In the genomic region with DNA sequence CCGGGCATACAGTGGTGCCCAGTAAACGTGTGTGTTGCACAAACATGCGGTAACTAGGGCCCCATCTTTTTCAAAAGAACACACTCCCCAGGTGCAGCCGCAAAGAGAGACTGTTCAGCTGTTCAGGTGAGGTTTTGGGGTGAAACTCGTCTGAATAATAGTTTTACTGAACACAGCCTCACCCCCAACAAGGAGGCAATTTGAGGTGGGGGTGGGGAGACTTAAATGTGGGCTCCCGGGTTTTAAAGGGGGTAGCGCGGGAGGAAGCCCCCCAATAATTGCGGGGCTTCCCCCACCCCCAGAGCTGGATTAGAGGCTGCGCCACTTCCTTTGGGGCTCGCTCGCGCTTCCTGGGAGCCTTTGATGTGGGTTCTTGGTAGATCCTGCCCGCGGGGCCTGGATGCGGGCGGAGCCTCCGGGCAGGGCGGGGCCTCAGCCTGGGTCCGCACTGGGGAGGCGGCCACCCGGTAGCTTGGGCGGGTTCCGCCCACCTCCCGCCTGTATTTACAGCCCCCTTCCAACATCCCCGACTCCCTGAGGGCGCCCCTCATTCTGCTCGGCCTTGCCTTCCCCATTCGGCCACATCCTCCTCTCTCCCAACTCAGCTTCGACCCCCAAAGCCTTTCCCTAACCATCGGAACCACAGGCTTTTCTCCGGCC, we compare ENCODE assay signal across 1 cellular context.
TF ChIP-seq lines count a peak whose summit lies in the region.

No MANE protein-coding gene starts in this region.

TF ChIP-seq in K562, 482 proteins besides CTCF, POLR2A, EP300 and RAD21 (continued from another document and continues in another):
- TF ChIP-seq, protein P1, sequence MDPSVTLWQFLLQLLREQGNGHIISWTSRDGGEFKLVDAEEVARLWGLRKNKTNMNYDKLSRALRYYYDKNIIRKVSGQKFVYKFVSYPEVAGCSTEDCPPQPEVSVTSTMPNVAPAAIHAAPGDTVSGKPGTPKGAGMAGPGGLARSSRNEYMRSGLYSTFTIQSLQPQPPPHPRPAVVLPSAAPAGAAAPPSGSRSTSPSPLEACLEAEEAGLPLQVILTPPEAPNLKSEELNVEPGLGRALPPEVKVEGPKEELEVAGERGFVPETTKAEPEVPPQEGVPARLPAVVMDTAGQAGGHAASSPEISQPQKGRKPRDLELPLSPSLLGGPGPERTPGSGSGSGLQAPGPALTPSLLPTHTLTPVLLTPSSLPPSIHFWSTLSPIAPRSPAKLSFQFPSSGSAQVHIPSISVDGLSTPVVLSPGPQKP (CRISPR knock-in tag; IDR thresholded peaks at IDR 0.05) = no peak
- TF ChIP-seq PTTG1 (tag; IDR thresholded peaks at IDR 0.05; ENCODE audit: low read depth) (no peak), ZFX (CRISPR knock-in tag; IDR thresholded peaks at IDR 0.05) (peak; percentile 61; the same call in 1 of the 2 replicates), PPARD (CRISPR knock-in tag; IDR thresholded peaks at IDR 0.05) (no peak), FOXK2 (conservative IDR thresholded peaks at IDR 0.05 in 1 of 2, IDR thresholded peaks at IDR 0.05 in 1 of 2; ENCODE audit: low read depth in 2 of 2) (0 out of 4 replicates have a peak, but pooled peaks have one; percentile 11 to 42), NCOA4 (IDR thresholded peaks at IDR 0.05; ENCODE audit: partially characterized antibody) (no peak), ZNF24 (IDR thresholded peaks at IDR 0.05) (no peak), SMAD2 (IDR thresholded peaks at IDR 0.05; ENCODE audit: low read depth, low read length) (no peak), PHF20 (IDR thresholded peaks at IDR 0.05; ENCODE audit: partially characterized antibody) (peak; percentile 16), ZNF584 (CRISPR knock-in tag; IDR thresholded peaks at IDR 0.05; ENCODE audit: low read depth) (no peak), CBFA2T2 (conservative IDR thresholded peaks at IDR 0.05) (no peak), ZNF644 (tag; IDR thresholded peaks at IDR 0.05; ENCODE audit: low read depth) (no peak), XRCC4 (IDR thresholded peaks at IDR 0.05; ENCODE audit: extremely low read depth, insufficient read depth, insufficient read length) (no peak), CHD2 (IDR thresholded peaks at IDR 0.05; ENCODE audit: low read depth, low read length) (peak; percentile 33; the same call in 1 of the 2 replicates), RHOXF2B (CRISPR knock-in tag; conservative IDR thresholded peaks at IDR 0.05) (no peak), TARDBP (IDR thresholded peaks at IDR 0.05) (no peak), EWSR1 (IDR thresholded peaks at IDR 0.05; ENCODE audit: borderline replicate concordance, low read depth, partially characterized antibody) (no peak), CHCHD3 (CRISPR knock-in tag; IDR thresholded peaks at IDR 0.05) (no peak), FOXA3 (CRISPR knock-in tag; conservative IDR thresholded peaks at IDR 0.05 in 1 of 2, IDR thresholded peaks at IDR 0.05 in 1 of 2) (no peak), ZNF354B (CRISPR knock-in tag; IDR thresholded peaks at IDR 0.05) (no peak), BDP1 (IDR thresholded peaks at IDR 0.05; ENCODE audit: insufficient read depth, insufficient read length) (no peak), CBFA2T3 (IDR thresholded peaks at IDR 0.05) (no peak), ZNF282 (CRISPR knock-in tag; IDR thresholded peaks at IDR 0.05) (no peak), KLF6 (CRISPR knock-in tag; IDR thresholded peaks at IDR 0.05; ENCODE audit: borderline replicate concordance) (no peak), OTX1 (CRISPR knock-in tag; IDR thresholded peaks at IDR 0.05) (no peak), TEAD2 (tag; IDR thresholded peaks at IDR 0.05) (no peak), HIVEP1 (CRISPR knock-in tag; IDR thresholded peaks at IDR 0.05) (no peak), ZNF239 (CRISPR knock-in tag; IDR thresholded peaks at IDR 0.05) (no peak), CCAR2 (IDR thresholded peaks at IDR 0.05; ENCODE audit: low read depth, low read length) (no peak), SUPT5H (IDR thresholded peaks at IDR 0.05) (peak; percentile 48; the same call in 1 of the 2 replicates), RB1 (IDR thresholded peaks at IDR 0.05; ENCODE audit: low read depth) (peak; percentile 23; the same call in 1 of the 2 replicates), BCOR (IDR thresholded peaks at IDR 0.05) (no peak; the same call in 1 of the 2 replicates), NONO (IDR thresholded peaks at IDR 0.05; ENCODE audit: low read depth in 2 of 2, low read length in 1 of 2) (no peak), ZNF695 (CRISPR knock-in tag; IDR thresholded peaks at IDR 0.05) (no peak)
- TF ChIP-seq, protein P2, sequence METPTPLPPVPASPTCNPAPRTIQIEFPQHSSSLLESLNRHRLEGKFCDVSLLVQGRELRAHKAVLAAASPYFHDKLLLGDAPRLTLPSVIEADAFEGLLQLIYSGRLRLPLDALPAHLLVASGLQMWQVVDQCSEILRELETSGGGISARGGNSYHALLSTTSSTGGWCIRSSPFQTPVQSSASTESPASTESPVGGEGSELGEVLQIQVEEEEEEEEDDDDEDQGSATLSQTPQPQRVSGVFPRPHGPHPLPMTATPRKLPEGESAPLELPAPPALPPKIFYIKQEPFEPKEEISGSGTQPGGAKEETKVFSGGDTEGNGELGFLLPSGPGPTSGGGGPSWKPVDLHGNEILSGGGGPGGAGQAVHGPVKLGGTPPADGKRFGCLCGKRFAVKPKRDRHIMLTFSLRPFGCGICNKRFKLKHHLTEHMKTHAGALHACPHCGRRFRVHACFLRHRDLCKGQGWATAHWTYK (CRISPR knock-in tag; IDR thresholded peaks at IDR 0.05) = 0 out of 2 replicates have a peak, but pooled peaks have one; percentile 43
- TF ChIP-seq, protein P3, sequence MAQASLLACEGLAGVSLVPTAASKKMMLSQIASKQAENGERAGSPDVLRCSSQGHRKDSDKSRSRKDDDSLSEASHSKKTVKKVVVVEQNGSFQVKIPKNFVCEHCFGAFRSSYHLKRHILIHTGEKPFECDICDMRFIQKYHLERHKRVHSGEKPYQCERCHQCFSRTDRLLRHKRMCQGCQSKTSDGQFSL (CRISPR knock-in tag; IDR thresholded peaks at IDR 0.05) = no peak
- TF ChIP-seq, protein P3 (tag; IDR thresholded peaks at IDR 0.05) = no peak
- TF ChIP-seq, protein P4, sequence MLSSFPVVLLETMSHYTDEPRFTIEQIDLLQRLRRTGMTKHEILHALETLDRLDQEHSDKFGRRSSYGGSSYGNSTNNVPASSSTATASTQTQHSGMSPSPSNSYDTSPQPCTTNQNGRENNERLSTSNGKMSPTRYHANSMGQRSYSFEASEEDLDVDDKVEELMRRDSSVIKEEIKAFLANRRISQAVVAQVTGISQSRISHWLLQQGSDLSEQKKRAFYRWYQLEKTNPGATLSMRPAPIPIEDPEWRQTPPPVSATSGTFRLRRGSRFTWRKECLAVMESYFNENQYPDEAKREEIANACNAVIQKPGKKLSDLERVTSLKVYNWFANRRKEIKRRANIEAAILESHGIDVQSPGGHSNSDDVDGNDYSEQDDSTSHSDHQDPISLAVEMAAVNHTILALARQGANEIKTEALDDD (IDR thresholded peaks at IDR 0.05) = no peak
- TF ChIP-seq, protein P5, sequence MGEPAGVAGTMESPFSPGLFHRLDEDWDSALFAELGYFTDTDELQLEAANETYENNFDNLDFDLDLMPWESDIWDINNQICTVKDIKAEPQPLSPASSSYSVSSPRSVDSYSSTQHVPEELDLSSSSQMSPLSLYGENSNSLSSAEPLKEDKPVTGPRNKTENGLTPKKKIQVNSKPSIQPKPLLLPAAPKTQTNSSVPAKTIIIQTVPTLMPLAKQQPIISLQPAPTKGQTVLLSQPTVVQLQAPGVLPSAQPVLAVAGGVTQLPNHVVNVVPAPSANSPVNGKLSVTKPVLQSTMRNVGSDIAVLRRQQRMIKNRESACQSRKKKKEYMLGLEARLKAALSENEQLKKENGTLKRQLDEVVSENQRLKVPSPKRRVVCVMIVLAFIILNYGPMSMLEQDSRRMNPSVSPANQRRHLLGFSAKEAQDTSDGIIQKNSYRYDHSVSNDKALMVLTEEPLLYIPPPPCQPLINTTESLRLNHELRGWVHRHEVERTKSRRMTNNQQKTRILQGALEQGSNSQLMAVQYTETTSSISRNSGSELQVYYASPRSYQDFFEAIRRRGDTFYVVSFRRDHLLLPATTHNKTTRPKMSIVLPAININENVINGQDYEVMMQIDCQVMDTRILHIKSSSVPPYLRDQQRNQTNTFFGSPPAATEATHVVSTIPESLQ (CRISPR knock-in tag; IDR thresholded peaks at IDR 0.05) = no peak
- TF ChIP-seq, protein P6, sequence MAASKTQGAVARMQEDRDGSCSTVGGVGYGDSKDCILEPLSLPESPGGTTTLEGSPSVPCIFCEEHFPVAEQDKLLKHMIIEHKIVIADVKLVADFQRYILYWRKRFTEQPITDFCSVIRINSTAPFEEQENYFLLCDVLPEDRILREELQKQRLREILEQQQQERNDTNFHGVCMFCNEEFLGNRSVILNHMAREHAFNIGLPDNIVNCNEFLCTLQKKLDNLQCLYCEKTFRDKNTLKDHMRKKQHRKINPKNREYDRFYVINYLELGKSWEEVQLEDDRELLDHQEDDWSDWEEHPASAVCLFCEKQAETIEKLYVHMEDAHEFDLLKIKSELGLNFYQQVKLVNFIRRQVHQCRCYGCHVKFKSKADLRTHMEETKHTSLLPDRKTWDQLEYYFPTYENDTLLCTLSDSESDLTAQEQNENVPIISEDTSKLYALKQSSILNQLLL (CRISPR knock-in tag; IDR thresholded peaks at IDR 0.05; ENCODE audit: borderline replicate concordance) = no peak
- TF ChIP-seq, protein P7, sequence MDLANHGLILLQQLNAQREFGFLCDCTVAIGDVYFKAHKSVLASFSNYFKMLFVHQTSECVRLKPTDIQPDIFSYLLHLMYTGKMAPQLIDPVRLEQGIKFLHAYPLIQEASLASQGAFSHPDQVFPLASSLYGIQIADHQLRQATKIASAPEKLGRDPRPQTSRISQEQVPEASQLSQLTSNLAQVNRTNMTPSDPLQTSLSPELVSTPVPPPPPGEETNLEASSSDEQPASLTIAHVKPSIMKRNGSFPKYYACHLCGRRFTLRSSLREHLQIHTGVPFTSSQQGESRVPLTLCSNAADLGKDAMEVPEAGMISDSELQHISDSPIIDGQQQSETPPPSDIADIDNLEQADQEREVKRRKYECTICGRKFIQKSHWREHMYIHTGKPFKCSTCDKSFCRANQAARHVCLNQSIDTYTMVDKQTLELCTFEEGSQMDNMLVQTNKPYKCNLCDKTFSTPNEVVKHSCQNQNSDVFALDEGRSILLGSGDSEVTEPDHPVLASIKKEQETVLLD (IDR thresholded peaks at IDR 0.05) = no peak
- TF ChIP-seq, protein P8, sequence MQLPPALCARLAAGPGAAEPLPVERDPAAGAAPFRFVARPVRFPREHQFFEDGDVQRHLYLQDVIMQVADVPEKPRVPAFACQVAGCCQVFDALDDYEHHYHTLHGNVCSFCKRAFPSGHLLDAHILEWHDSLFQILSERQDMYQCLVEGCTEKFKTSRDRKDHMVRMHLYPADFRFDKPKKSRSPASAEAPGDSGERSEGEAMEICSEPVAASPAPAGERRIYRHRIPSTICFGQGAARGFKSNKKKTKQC (CRISPR knock-in tag; IDR thresholded peaks at IDR 0.05) = no peak
- TF ChIP-seq, protein P9, sequence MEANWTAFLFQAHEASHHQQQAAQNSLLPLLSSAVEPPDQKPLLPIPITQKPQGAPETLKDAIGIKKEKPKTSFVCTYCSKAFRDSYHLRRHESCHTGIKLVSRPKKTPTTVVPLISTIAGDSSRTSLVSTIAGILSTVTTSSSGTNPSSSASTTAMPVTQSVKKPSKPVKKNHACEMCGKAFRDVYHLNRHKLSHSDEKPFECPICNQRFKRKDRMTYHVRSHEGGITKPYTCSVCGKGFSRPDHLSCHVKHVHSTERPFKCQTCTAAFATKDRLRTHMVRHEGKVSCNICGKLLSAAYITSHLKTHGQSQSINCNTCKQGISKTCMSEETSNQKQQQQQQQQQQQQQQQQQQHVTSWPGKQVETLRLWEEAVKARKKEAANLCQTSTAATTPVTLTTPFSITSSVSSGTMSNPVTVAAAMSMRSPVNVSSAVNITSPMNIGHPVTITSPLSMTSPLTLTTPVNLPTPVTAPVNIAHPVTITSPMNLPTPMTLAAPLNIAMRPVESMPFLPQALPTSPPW (CRISPR knock-in tag; IDR thresholded peaks at IDR 0.05) = 0 out of 2 replicates have a peak, but pooled peaks have one; percentile 1
- TF ChIP-seq, protein P10, sequence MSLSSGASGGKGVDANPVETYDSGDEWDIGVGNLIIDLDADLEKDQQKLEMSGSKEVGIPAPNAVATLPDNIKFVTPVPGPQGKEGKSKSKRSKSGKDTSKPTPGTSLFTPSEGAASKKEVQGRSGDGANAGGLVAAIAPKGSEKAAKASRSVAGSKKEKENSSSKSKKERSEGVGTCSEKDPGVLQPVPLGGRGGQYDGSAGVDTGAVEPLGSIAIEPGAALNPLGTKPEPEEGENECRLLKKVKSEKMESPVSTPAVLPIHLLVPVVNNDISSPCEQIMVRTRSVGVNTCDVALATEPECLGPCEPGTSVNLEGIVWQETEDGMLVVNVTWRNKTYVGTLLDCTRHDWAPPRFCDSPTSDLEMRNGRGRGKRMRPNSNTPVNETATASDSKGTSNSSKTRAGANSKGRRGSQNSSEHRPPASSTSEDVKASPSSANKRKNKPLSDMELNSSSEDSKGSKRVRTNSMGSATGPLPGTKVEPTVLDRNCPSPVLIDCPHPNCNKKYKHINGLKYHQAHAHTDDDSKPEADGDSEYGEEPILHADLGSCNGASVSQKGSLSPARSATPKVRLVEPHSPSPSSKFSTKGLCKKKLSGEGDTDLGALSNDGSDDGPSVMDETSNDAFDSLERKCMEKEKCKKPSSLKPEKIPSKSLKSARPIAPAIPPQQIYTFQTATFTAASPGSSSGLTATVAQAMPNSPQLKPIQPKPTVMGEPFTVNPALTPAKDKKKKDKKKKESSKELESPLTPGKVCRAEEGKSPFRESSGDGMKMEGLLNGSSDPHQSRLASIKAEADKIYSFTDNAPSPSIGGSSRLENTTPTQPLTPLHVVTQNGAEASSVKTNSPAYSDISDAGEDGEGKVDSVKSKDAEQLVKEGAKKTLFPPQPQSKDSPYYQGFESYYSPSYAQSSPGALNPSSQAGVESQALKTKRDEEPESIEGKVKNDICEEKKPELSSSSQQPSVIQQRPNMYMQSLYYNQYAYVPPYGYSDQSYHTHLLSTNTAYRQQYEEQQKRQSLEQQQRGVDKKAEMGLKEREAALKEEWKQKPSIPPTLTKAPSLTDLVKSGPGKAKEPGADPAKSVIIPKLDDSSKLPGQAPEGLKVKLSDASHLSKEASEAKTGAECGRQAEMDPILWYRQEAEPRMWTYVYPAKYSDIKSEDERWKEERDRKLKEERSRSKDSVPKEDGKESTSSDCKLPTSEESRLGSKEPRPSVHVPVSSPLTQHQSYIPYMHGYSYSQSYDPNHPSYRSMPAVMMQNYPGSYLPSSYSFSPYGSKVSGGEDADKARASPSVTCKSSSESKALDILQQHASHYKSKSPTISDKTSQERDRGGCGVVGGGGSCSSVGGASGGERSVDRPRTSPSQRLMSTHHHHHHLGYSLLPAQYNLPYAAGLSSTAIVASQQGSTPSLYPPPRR (CRISPR knock-in tag; IDR thresholded peaks at IDR 0.05; ENCODE audit: borderline replicate concordance) = no peak
- TF ChIP-seq, protein P11, sequence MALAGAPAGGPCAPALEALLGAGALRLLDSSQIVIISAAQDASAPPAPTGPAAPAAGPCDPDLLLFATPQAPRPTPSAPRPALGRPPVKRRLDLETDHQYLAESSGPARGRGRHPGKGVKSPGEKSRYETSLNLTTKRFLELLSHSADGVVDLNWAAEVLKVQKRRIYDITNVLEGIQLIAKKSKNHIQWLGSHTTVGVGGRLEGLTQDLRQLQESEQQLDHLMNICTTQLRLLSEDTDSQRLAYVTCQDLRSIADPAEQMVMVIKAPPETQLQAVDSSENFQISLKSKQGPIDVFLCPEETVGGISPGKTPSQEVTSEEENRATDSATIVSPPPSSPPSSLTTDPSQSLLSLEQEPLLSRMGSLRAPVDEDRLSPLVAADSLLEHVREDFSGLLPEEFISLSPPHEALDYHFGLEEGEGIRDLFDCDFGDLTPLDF (CRISPR knock-in tag; IDR thresholded peaks at IDR 0.05) = no peak
